In genomic region chr11:33737362-33737821, GRCh38 we compare ENCODE assay signal across 10 cellular contexts. TPM values are rescaled to one million over a fixed set of nuclear protein-coding genes. Genes with fewer than 3 reads are reported as not detected.
DNase-seq lines count a peak whose midpoint lies in the region; ATAC-seq and TF ChIP-seq lines count a peak whose summit lies in the region.
"Had no signal": no experiment of that assay in that cellular context is flagged by ENCODE, and none has a peak within 500 bp of the region (broad histone marks: within the 10 kb centered on the region; RNA-seq: fewer than 3 reads in every experiment).

No MANE protein-coding gene starts in this region.

- no peak overlapping the region for H3K9ac ChIP-seq in iPS-20b (ENCODE audit: low read depth, low read length)

- peak overlapping the region; percentile 96 for H3K27ac Mint-ChIP-seq in HFFc6
- H3K27ac Mint-ChIP-seq in activated CD4-positive, alpha-beta T cell treated with anti-CD3 and anti-CD28 coated beads for 36 hours = no peak overlapping the region

- intact Hi-C loops in activated CD4-positive, alpha-beta T cell treated with anti-CD3 and anti-CD28 coated beads for 36 hours (cut with DNase I, micrococcal nuclease) = loop anchor here (5.0 to 10.0 kb wide), 7 partner anchors 35 to 1927 kb away; partner anchors contain the start of genes CAPRIN1 (in 1 of the 2), CSTF3 (in 1 of the 2), FBXO3 (in 1 of the 2) and HIPK3 (in 1 of the 2)

- CTCF ChIA-PET in activated CD4-positive, alpha-beta T cell treated with anti-CD3 and anti-CD28 coated beads for 36 hours (lab: Charles Lee) = interaction anchor here (0.6 to 1.9 kb wide), 5 partner anchors 15 to 260 kb away, joined by 3 to 9 read pairs (median 4); no protein-coding TSS in a partner anchor

- H3K4me1 Mint-ChIP-seq in HFFc6 (ENCODE audit: low read depth) = peaks cover 66% of the 10 kb centered on the region
- H3K4me1 Mint-ChIP-seq in activated CD4-positive, alpha-beta T cell treated with anti-CD3 and anti-CD28 coated beads for 36 hours = peaks cover 38% of the 10 kb centered on the region

- H3K4me3 Mint-ChIP-seq in HFFc6 = peak overlapping the region; percentile 96
- H3K4me3 Mint-ChIP-seq in activated CD4-positive, alpha-beta T cell treated with anti-CD3 and anti-CD28 coated beads for 36 hours = no peak overlapping the region

- no peaks in the 10 kb centered on the region for H3K9me3 ChIP-seq in iPS-20b (ENCODE audit: insufficient read depth, low read depth, low read length)

- DNase-seq in HFFc6 (peak; percentile 30), substantia nigra (lab: John Stamatoyannopoulos, UW) (no peak), T-helper 2 cell (no peak)
- no peak for DNase-seq in activated CD4-positive, alpha-beta T cell treated with anti-CD3 and anti-CD28 coated beads for 36 hours
- DNase-seq: cerebellar nuclear complex, NCI-H1092 treated with DMSO at 0.1 percent for 48 hours had no signal

- H3K36me3 ChIP-seq in iPS-20b (ENCODE audit: insufficient read depth, low read depth, low read length) = peaks cover 8% of the 10 kb centered on the region; the same call in 1 of the 2 replicates

- H3K27ac ChIP-seq in VCaP = peak overlapping the region; percentile 81
- H3K27ac ChIP-seq in iPS-20b (ENCODE audit: low read length) = no peak overlapping the region
- peak overlapping the region; percentile 21 for H3K27ac ChIP-seq in substantia nigra (ENCODE audit: low read depth, low read length, poor library complexity, severe bottlenecking)

- H3K36me3 Mint-ChIP-seq in HFFc6 (ENCODE audit: low read depth) = peaks cover 31% of the 10 kb centered on the region
- H3K36me3 Mint-ChIP-seq in activated CD4-positive, alpha-beta T cell treated with anti-CD3 and anti-CD28 coated beads for 36 hours (ENCODE audit: low read depth) = peaks cover 21% of the 10 kb centered on the region

- H3K4me3 ChIP-seq in iPS-20b (ENCODE audit: low read length) = peak overlapping the region; percentile 73; the same call in 1 of the 2 replicates

- peaks cover 2% of the 10 kb centered on the region; the same call in 1 of the 2 replicates for H3K27me3 Mint-ChIP-seq in HFFc6 (ENCODE audit: insufficient read depth)
- peaks cover 16% of the 10 kb centered on the region for H3K27me3 Mint-ChIP-seq in activated CD4-positive, alpha-beta T cell treated with anti-CD3 and anti-CD28 coated beads for 36 hours

- H3K4me1 ChIP-seq in iPS-20b (ENCODE audit: insufficient read depth, low read length) = 0 out of 2 replicates have a peak, but pooled peaks cover 3% of the 10 kb centered on the region

- no peak for ATAC-seq in GM19328 (IDR thresholded peaks at IDR 0.05; ENCODE audit: unreplicated experiment)
- no peak for ATAC-seq in activated CD4-positive, alpha-beta T cell treated with anti-CD3 and anti-CD28 coated beads for 36 hours

- H3K27me3 ChIP-seq in iPS-20b (ENCODE audit: insufficient read depth, low read length) = peaks cover 13% of the 10 kb centered on the region

- TF ChIP-seq CTCF in HFFc6 (IDR thresholded peaks at IDR 0.05) (no peak), VCaP (conservative IDR thresholded peaks at IDR 0.05) (no peak)

- H3K9me3 Mint-ChIP-seq in HFFc6 = peaks cover 5% of the 10 kb centered on the region; the same call in 1 of the 2 replicates
- no peaks in the 10 kb centered on the region for H3K9me3 Mint-ChIP-seq in activated CD4-positive, alpha-beta T cell treated with anti-CD3 and anti-CD28 coated beads for 36 hours (ENCODE audit: low read depth)

- POLR2A ChIA-PET in activated CD4-positive, alpha-beta T cell treated with anti-CD3 and anti-CD28 coated beads for 36 hours (lab: Charles Lee) = interaction anchor here (1.4 kb wide), 1 partner anchor 15 kb away, joined by 5 read pairs; no protein-coding TSS in a partner anchor

RNA-seq across cellular contexts. Expression of gene CD59, which starts 1.2 kb away (rescaled TPM):
- 1,000 to 10,000 TPM; 1,095 to 1,408 (median 1,232) TPM for total RNA-seq in HFFc6 (2021; fragmentation: NEBNext Ultra II Directional; extraction: Animal tissue kit (Norgen Biotek cat#: 25700))
- total RNA-seq in activated CD4-positive, alpha-beta T cell treated with anti-CD3 and anti-CD28 coated beads for 36 hours = 10 to 100 TPM; 58.2 to 60.0 TPM

RNA-seq across cellular contexts. Expression of gene C11orf91, which starts 36.8 kb away (rescaled TPM):
- under 1 TPM in 4 of 6 experiments, not detected in 2; 0.59 to 0.65 (median 0.60) TPM for total RNA-seq in HFFc6 (2021; fragmentation: NEBNext Ultra II Directional; extraction: Animal tissue kit (Norgen Biotek cat#: 25700))
- total RNA-seq in activated CD4-positive, alpha-beta T cell treated with anti-CD3 and anti-CD28 coated beads for 36 hours = not detected
- total RNA-seq: activated CD8-positive, alpha-beta memory T cell treated with anti-CD3 and anti-CD28 coated beads for 36 hours had no signal

RNA-seq across cellular contexts. Expression of gene FBXO3, which starts 36.9 kb away (rescaled TPM):
- total RNA-seq in HFFc6 (2021; fragmentation: NEBNext Ultra II Directional; extraction: Animal tissue kit (Norgen Biotek cat#: 25700)) = 10 to 100 TPM; 25.3 to 30.0 (median 27.3) TPM
- 10 to 100 TPM; 11.4 to 12.2 TPM for total RNA-seq in activated CD4-positive, alpha-beta T cell treated with anti-CD3 and anti-CD28 coated beads for 36 hours

Comparison
In these comparisons a context has a peak if more than half of its experiments do, and no peak if none do; other contexts are left out.
1. RNA of gene CD59, which starts 1.2 kb away (total RNA-seq): 1,095 to 1,408 TPM in HFFc6; 58.2 to 60.0 TPM in activated CD4-positive, alpha-beta T cell treated with anti-CD3 and anti-CD28 coated beads for 36 hours; every median in the first group is over 10 times any median in the second.